In genomic region chr4:110049951-110050925, GRCh38 we compare ENCODE assay signal across 8 cellular contexts.
A peak's percentile ranks its signal among the peaks of the same experiment; 100 is the strongest.
DNase-seq lines count a peak whose midpoint lies in the region; ATAC-seq lines count a peak whose summit lies in the region.

No MANE protein-coding gene starts in this region.

- ATAC-seq in GM19043 (IDR thresholded peaks at IDR 0.05; ENCODE audit: low read depth, unreplicated experiment) = peak; percentile 44
- ATAC-seq in GM19328 (IDR thresholded peaks at IDR 0.05; ENCODE audit: unreplicated experiment) = no peak

- DNase-seq in Ammon's horn (ENCODE audit: low spot score) (peak; percentile 63), MV-4-11 (lab: John Stamatoyannopoulos, UW) (peak; percentile 28), middle frontal gyrus (ENCODE audit: extremely low spot score, low spot score) (peak; percentile 24)
- peak; percentile 35 to 66 for DNase-seq in activated CD4-positive, alpha-beta T cell treated with anti-CD3 and anti-CD28 coated beads for 4 hours
- peak; percentile 29 for DNase-seq in effector CD4-positive, alpha-beta T cell
- peak; percentile 2 to 62 (median 24) for DNase-seq in stimulated activated naive CD4-positive, alpha-beta T cell (lab: John Stamatoyannopoulos, UW)
